ENCODE assay signal across 18 cellular contexts in genomic region chr5:1035421-1036405, GRCh38. TPM values are rescaled to one million over a fixed set of nuclear protein-coding genes. Genes with fewer than 3 reads are reported as not detected.
DNase-seq lines count a peak whose midpoint lies in the region; ATAC-seq, FAIRE-seq and TF ChIP-seq lines count a peak whose summit lies in the region.
"Had no signal": no experiment of that assay in that cellular context is flagged by ENCODE, and none has a peak within 500 bp of the region (broad histone marks: within the 10 kb centered on the region; RNA-seq: fewer than 3 reads in every experiment).

No MANE protein-coding gene starts in this region.

- TF ChIP-seq CTCF in K562 (IDR thresholded peaks at IDR 0.05 in 2 of 3, conservative IDR thresholded peaks at IDR 0.05 in 1 of 3; ENCODE audit: insufficient read depth in 2 of 3, low read depth in 1 of 3, low read length in 3 of 3), result no peak

- H3K9me3 ChIP-seq in K562 (replicated peaks; ENCODE audit: control insufficient read depth, insufficient read depth, low read depth, low read length), result no peaks in the 10 kb centered on the region
- H3K9me3 ChIP-seq in right cardiac atrium (ENCODE audit: control insufficient read depth, low read length), result no peaks in the 10 kb centered on the region

- no peak for TF ChIP-seq EP300 in K562 (IDR thresholded peaks at IDR 0.05; ENCODE audit: low read length)

- H3K4me1 ChIP-seq in K562 (replicated peaks in 1 of 2; ENCODE audit: control insufficient read depth in 2 of 2, insufficient read depth in 2 of 2, low read length in 2 of 2) (peaks cover 0 to 23% of the 10 kb centered on the region in 2 experiments; a peak in 2 of 5 replicates), right cardiac atrium (ENCODE audit: control insufficient read depth, insufficient read depth, low read length) (no peaks in the 10 kb centered on the region)

- CTCF ChIA-PET in K562 (lab: Yijun Ruan, JAX; ENCODE audit: low intra/inter-chr PET ratio), result no interaction called here

- FAIRE-seq in K562 (lab: Jason Lieb, UNC), result no peak
- FAIRE-seq: GM19239 had no signal

- in situ Hi-C loops in K562 (cut with MboI), result no loop called here

- no peaks in the 10 kb centered on the region for H3K9me1 ChIP-seq in K562 (ENCODE audit: control insufficient read depth, insufficient read depth, low read length)

- H3K9ac ChIP-seq in K562 (ENCODE audit: insufficient read depth in 1 of 2, low read depth in 2 of 2, low read length in 2 of 2), result no peak overlapping the region
- H3K9ac ChIP-seq: BLaER1 treated with 17β-estradiol and CSF1 and Interleukin-3, amounts not matched to agents 10 nM and 100 nM had no signal

- peak; percentile 38 for DNase-seq in DMS53 (lab: John Stamatoyannopoulos, UW)
- no peak for DNase-seq in DMS53 treated with DMSO at 0.1 percent for 48 hours (lab: John Stamatoyannopoulos, UW; ENCODE audit: unreplicated experiment)
- DNase-seq in K562 (ENCODE audit: extremely low read depth in 1 of 4, low spot score in 3 of 4), result no peak
- peak; percentile 10 to 49 (median 39) for DNase-seq in right cardiac atrium
- DNase-seq in posterior vena cava (ENCODE audit: low spot score), result peak; percentile 60
- DNase-seq in DMS153 treated with DMSO at 0.1 percent for 48 hours (lab: John Stamatoyannopoulos, UW; ENCODE audit: unreplicated experiment), result no peak
- DNase-seq: HCEC 1CT, MV-4-11, NCI-H1436 treated with DMSO at 0.1 percent for 48 hours, NCI-H226, NCI-H526 treated with DMSO at 0.1 percent for 48 hours, RPMI8226 had no signal

- H3K27ac ChIP-seq in K562 (ENCODE audit: extremely low read depth, low read depth, low read length), result no peak overlapping the region
- H3K27ac ChIP-seq in right cardiac atrium (ENCODE audit: low read length), result no peak overlapping the region
- H3K27ac ChIP-seq: 22Rv1; BLaER1 treated with 17β-estradiol and CSF1 and Interleukin-3, amounts not matched to agents 10 nM and 100 nM had no signal

- no peak for TF ChIP-seq RAD21 in K562 (CRISPR knock-in tag; conservative IDR thresholded peaks at IDR 0.05 in 1 of 2, IDR thresholded peaks at IDR 0.05 in 1 of 2)

- H3K27me3 ChIP-seq in K562 (ENCODE audit: control insufficient read depth in 2 of 2, insufficient read depth in 2 of 2, low read length in 2 of 2) (peaks cover 28 to 70% of the 10 kb centered on the region in 2 experiments; a peak in 4 of 5 replicates), right cardiac atrium (ENCODE audit: control insufficient read depth, insufficient read depth) (no peaks in the 10 kb centered on the region)
- H3K27me3 ChIP-seq: BLaER1 treated with 17β-estradiol and CSF1 and Interleukin-3, amounts not matched to agents 10 nM and 100 nM had no signal

- WGBS in K562 (ENCODE audit: insufficient coverage, low coverage, missing lambda C conversion rate), result 22% methylated on average over 25 of the region's 25 CpGs
- 93% methylated on average over 25 of the region's 25 CpGs for WGBS in right cardiac atrium

- no peak overlapping the region for H3K4me2 ChIP-seq in K562 (ENCODE audit: insufficient read depth, low read length)
- H3K4me2 ChIP-seq: BLaER1 treated with 17β-estradiol and CSF1 and Interleukin-3, amounts not matched to agents 10 nM and 100 nM had no signal

- peaks cover 6% of the 10 kb centered on the region; the same call in 1 of the 2 replicates for H4K20me1 ChIP-seq in K562 (replicated peaks; ENCODE audit: control insufficient read depth, insufficient read depth, low read length)

- POLR2A ChIA-PET in K562 (lab: Yijun Ruan, JAX), result no interaction called here

- intact Hi-C loops in K562 (cut with micrococcal nuclease) (no loop called here), right cardiac atrium (cut with DNase I) (no loop called here), posterior vena cava (cut with DNase I) (no loop called here)

- no peak for TF ChIP-seq POLR2A in K562 (conservative IDR thresholded peaks at IDR 0.05)

- ATAC-seq in K562 (peak; percentile 17; the same call in 2 of the 3 replicates), right cardiac atrium (peak in 1 of 2 donors; percentile 8), HG02970 (IDR thresholded peaks at IDR 0.05; ENCODE audit: low FRiP score, unreplicated experiment) (no peak), HG03196 (IDR thresholded peaks at IDR 0.05; ENCODE audit: unreplicated experiment) (no peak)

- no peak overlapping the region for H2AFZ ChIP-seq in K562 (ENCODE audit: low read depth, low read length)

- no TSS peak for BruUV-seq in K562 (replicated peaks; lab: Mats Ljungman, UMichigan)

- H3K79me2 ChIP-seq in K562 (ENCODE audit: control insufficient read depth, insufficient read depth, low read length), result no peaks in the 10 kb centered on the region

- H3K36me3 ChIP-seq in K562 (ENCODE audit: control insufficient read depth, insufficient read depth, low read length), result no peaks in the 10 kb centered on the region

- H3K4me3 ChIP-seq in K562 (no peak overlapping the region), right cardiac atrium (ENCODE audit: low read length) (no peak overlapping the region)
- H3K4me3 ChIP-seq: BLaER1 treated with 17β-estradiol and CSF1 and Interleukin-3, amounts not matched to agents 10 nM and 100 nM had no signal

TF ChIP-seq in K562, 482 proteins besides CTCF, POLR2A, EP300 and RAD21:
- TF ChIP-seq HDGF (IDR thresholded peaks at IDR 0.05) (no peak), HEY1 (CRISPR knock-in tag; IDR thresholded peaks at IDR 0.05; ENCODE audit: borderline replicate concordance) (no peak), TFAP4 (CRISPR knock-in tag; IDR thresholded peaks at IDR 0.05; ENCODE audit: borderline replicate concordance) (no peak), ZNF75A (CRISPR knock-in tag; IDR thresholded peaks at IDR 0.05) (no peak), MTA2 (IDR thresholded peaks at IDR 0.05; ENCODE audit: low read depth) (no peak), RUNX1 (IDR thresholded peaks at IDR 0.05; ENCODE audit: low read depth) (no peak), TAF7 (tag; IDR thresholded peaks at IDR 0.05) (no peak), CEBPB (tag; IDR thresholded peaks at IDR 0.05) (no peak), CBFA2T3 (IDR thresholded peaks at IDR 0.05) (no peak)

RNA-seq across cellular contexts. Expression of gene NKD2, which starts 27.1 kb away (rescaled TPM):
- total RNA-seq in K562 (2011; cell fraction: chromatin; rRNA removed; ENCODE audit: low replicate concordance), result 0.55 and 2.0 TPM in 2 replicates
- 0.67 and 1.7 TPM in 2 replicates for total RNA-seq in K562 (2011; cell fraction: nucleolus; rRNA removed)
- total RNA-seq in K562 (2011; cell fraction: nucleoplasm; rRNA removed), result 0.37 TPM in 1 of 2 replicates, not detected in the other
- total RNA-seq in K562 (2014; rRNA removed) (0.12 and 0.64 TPM in 2 replicates), K562 (2014; rRNA removed; fragmentation: Illumina TruSeq; extraction: Trizol) (not detected in 2 replicates), K562 (2015; rRNA removed; fragmentation: Illumina TruSeq; extraction: Trizol) (not detected in 2 replicates), K562 (2021) (0.35 and 0.38 TPM in 2 replicates), right cardiac atrium (1 to 10 TPM; 1.9 to 8.6 (median 3.1) TPM), posterior vena cava (1 to 10 TPM; 2.7 to 5.0 TPM)
- polyA plus RNA-seq in K562 (2011; rRNA removed) (0.20 and 0.65 TPM in 2 replicates), K562 (2014; fragmentation: Illumina TruSeq; extraction: Trizol) (not detected in 2 replicates), K562 (2014; fragmentation: Nextera tagmentation; extraction: Ambion mirVana) (not detected), K562 (2014; rRNA removed) (0.09 TPM in 1 of 2 replicates, not detected in the other), right cardiac atrium (2.6 TPM)
- 0.29 TPM in 1 of 2 replicates, not detected in the other for polyA plus RNA-seq in K562 (2011; cell fraction: cytosol; rRNA removed)
- polyA plus RNA-seq in K562 (2011; cell fraction: nucleus; rRNA removed), result 3.0 and 5.0 TPM in 2 replicates
- 0.16 and 0.98 TPM in 2 replicates for polyA plus RNA-seq in K562 (2012)
- not detected in 2 replicates for polyA minus RNA-seq in K562 (2011; rRNA and poly(A)+ RNA removed)
- 1.3 TPM in 1 of 2 replicates, not detected in the other for polyA minus RNA-seq in K562 (2011; cell fraction: cytosol; rRNA and poly(A)+ RNA removed)
- 1.00 and 1.3 TPM in 2 replicates for polyA minus RNA-seq in K562 (2011; cell fraction: nucleus; rRNA and poly(A)+ RNA removed)
- polyA plus RNA-seq: IgD-negative memory B cell had no signal

Comparison
In these comparisons a context has a peak if more than half of its experiments do, and no peak if none do; other contexts are left out.
1. DNase-seq: peak in DMS53 (single experiment), right cardiac atrium (3 of 3) and posterior vena cava (single experiment); none in DMS53 treated with DMSO at 0.1 percent for 48 hours (single experiment), K562 (0 of 4) and DMS153 treated with DMSO at 0.1 percent for 48 hours (single experiment).